Comparison of ENCODE assay signal across 22 cellular contexts in the genomic region with DNA sequence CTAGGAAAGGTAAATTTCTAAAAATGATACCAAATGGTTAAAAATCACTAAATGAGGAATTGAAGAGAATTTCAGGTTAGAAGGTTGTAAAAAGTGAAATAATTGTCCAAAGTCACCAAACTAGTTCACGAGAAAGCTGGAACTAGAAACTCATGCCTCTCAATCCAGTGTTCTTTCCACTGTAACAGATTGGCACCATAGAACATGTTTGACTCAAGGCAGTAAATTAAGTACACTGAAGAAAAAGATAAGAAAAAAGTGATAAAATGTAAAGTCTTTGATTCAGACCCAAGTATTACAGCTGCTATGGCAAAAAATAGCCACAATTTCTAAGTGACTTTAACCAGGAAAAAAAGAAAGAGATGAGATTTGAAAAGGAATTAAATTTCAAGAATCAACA. TPM values are rescaled to one million over a fixed set of nuclear protein-coding genes. Genes with fewer than 3 reads are reported as not detected.
DNase-seq lines count a peak whose midpoint lies in the region; ATAC-seq and TF ChIP-seq lines count a peak whose summit lies in the region.
"Had no signal": no experiment of that assay in that cellular context is flagged by ENCODE, and none has a peak within 500 bp of the region (broad histone marks: within the 10 kb centered on the region; RNA-seq: fewer than 3 reads in every experiment).

No MANE protein-coding gene starts in this region.

- no peak overlapping the region for H2AFZ ChIP-seq in GM23338

- H3K36me3 Mint-ChIP-seq in activated CD8-positive, alpha-beta T cell treated with anti-CD3 and anti-CD28 coated beads for 36 hours (ENCODE audit: low read depth) = peaks cover 3% of the 10 kb centered on the region
- H3K36me3 Mint-ChIP-seq in activated CD8-positive, alpha-beta T cell treated with anti-CD3 and anti-CD28 coated beads, Interleukin-2, amount 10 ng/mL, durations not matched to agents 7 days and 5 days (ENCODE audit: low read depth) = peaks cover 3% of the 10 kb centered on the region
- H3K36me3 Mint-ChIP-seq in GM23338 (ENCODE audit: low read depth) (no peaks in the 10 kb centered on the region), nephron progenitor cell (ENCODE audit: low read depth) (no peaks in the 10 kb centered on the region)
- H3K36me3 Mint-ChIP-seq in stimulated activated naive B cell treated with anti-CD40 and anti-IgM and Interleukin-4, amounts not matched to agents 10 μg/mL and 1 μg/mL and 100 μg/mL, for 72 hours = peaks cover 3 to 8% of the 10 kb centered on the region in 2 donors
- H3K36me3 Mint-ChIP-seq in CD4-positive, alpha-beta memory T cell = peaks cover 5 to 16% of the 10 kb centered on the region in 2 donors

- H3K9me3 ChIP-seq in CD4-positive, alpha-beta memory T cell (ENCODE audit: control insufficient read depth in 1 of 2, low read length in 2 of 2) = no peaks in the 10 kb centered on the region
- H3K9me3 ChIP-seq: A549; BLaER1 treated with 17β-estradiol and CSF1 and Interleukin-3, amounts not matched to agents 10 nM and 100 nM; Caco-2 had no signal

- no peaks in the 10 kb centered on the region for H3K9me2 ChIP-seq in GM23338 (ENCODE audit: insufficient read depth)

- H3K27ac Mint-ChIP-seq in activated CD8-positive, alpha-beta T cell treated with anti-CD3 and anti-CD28 coated beads for 36 hours = peak overlapping the region; percentile 45
- H3K27ac Mint-ChIP-seq in activated CD8-positive, alpha-beta T cell treated with anti-CD3 and anti-CD28 coated beads, Interleukin-2, amount 10 ng/mL, durations not matched to agents 7 days and 5 days = no peak overlapping the region
- H3K27ac Mint-ChIP-seq in GM23338 (peak overlapping the region; percentile 79; the same call in 1 of the 2 replicates), nephron progenitor cell (peak overlapping the region; percentile 79)
- H3K27ac Mint-ChIP-seq in stimulated activated naive B cell treated with anti-CD40 and anti-IgM and Interleukin-4, amounts not matched to agents 10 μg/mL and 1 μg/mL and 100 μg/mL, for 72 hours = peak overlapping the region; percentile 63
- H3K27ac Mint-ChIP-seq in CD4-positive, alpha-beta memory T cell = peak overlapping the region in 1 of 7 donors; percentile 67
- H3K27ac Mint-ChIP-seq: B cell; CD4-positive, alpha-beta T cell had no signal

- no peaks in the 10 kb centered on the region for H3K9me3 Mint-ChIP-seq in activated CD8-positive, alpha-beta T cell treated with anti-CD3 and anti-CD28 coated beads for 36 hours
- peaks cover 9% of the 10 kb centered on the region for H3K9me3 Mint-ChIP-seq in activated CD8-positive, alpha-beta T cell treated with anti-CD3 and anti-CD28 coated beads, Interleukin-2, amount 10 ng/mL, durations not matched to agents 7 days and 5 days (ENCODE audit: insufficient read depth)
- H3K9me3 Mint-ChIP-seq in GM23338 = no peaks in the 10 kb centered on the region
- no peaks in the 10 kb centered on the region for H3K9me3 Mint-ChIP-seq in nephron progenitor cell
- no peaks in the 10 kb centered on the region for H3K9me3 Mint-ChIP-seq in stimulated activated naive B cell treated with anti-CD40 and anti-IgM and Interleukin-4, amounts not matched to agents 10 μg/mL and 1 μg/mL and 100 μg/mL, for 72 hours
- peaks cover 0 to 3% (median 0%) of the 10 kb centered on the region in 8 donors for H3K9me3 Mint-ChIP-seq in CD4-positive, alpha-beta memory T cell

- no peak for DNase-seq in activated CD8-positive, alpha-beta T cell treated with anti-CD3 and anti-CD28 coated beads for 36 hours
- no peak for DNase-seq in activated CD8-positive, alpha-beta T cell treated with anti-CD3 and anti-CD28 coated beads, Interleukin-2, amount 10 ng/mL, durations not matched to agents 7 days and 5 days
- no peak for DNase-seq in GM23338 (ENCODE audit: low spot score)
- DNase-seq in nephron progenitor cell = no peak
- no peak for DNase-seq in stimulated activated naive B cell treated with anti-CD40 and anti-IgM and Interleukin-4, amounts not matched to agents 10 μg/mL and 1 μg/mL and 100 μg/mL, for 72 hours
- DNase-seq in activated CD4-positive, alpha-beta T cell treated with anti-CD3 and anti-CD28 coated beads for 48 hours = no peak
- DNase-seq in CD4-positive, alpha-beta memory T cell = no peak
- DNase-seq: AML-193; Caco-2; Calu3; CD4-positive, alpha-beta T cell; DMS79; DND-41; EL; GDM1 had no signal

- H3K27me3 Mint-ChIP-seq in activated CD8-positive, alpha-beta T cell treated with anti-CD3 and anti-CD28 coated beads for 36 hours = no peaks in the 10 kb centered on the region
- no peaks in the 10 kb centered on the region for H3K27me3 Mint-ChIP-seq in activated CD8-positive, alpha-beta T cell treated with anti-CD3 and anti-CD28 coated beads, Interleukin-2, amount 10 ng/mL, durations not matched to agents 7 days and 5 days (ENCODE audit: low read depth)
- H3K27me3 Mint-ChIP-seq in GM23338 (ENCODE audit: insufficient read depth, low read depth, poor library complexity) (no peaks in the 10 kb centered on the region), nephron progenitor cell (ENCODE audit: low read depth, poor library complexity) (no peaks in the 10 kb centered on the region)
- H3K27me3 Mint-ChIP-seq in stimulated activated naive B cell treated with anti-CD40 and anti-IgM and Interleukin-4, amounts not matched to agents 10 μg/mL and 1 μg/mL and 100 μg/mL, for 72 hours = no peaks in the 10 kb centered on the region
- H3K27me3 Mint-ChIP-seq in CD4-positive, alpha-beta memory T cell = no peaks in the 10 kb centered on the region
- H3K27me3 Mint-ChIP-seq: B cell; CD4-positive, alpha-beta T cell had no signal

- H3K4me2 ChIP-seq in GM23338 = no peak overlapping the region
- H3K4me2 ChIP-seq: A549; BLaER1 treated with 17β-estradiol and CSF1 and Interleukin-3, amounts not matched to agents 10 nM and 100 nM had no signal

- POLR2A ChIA-PET in activated CD8-positive, alpha-beta T cell treated with anti-CD3 and anti-CD28 coated beads for 36 hours (lab: Charles Lee) = interaction anchor here (0.6 kb wide), 1 partner anchor 926 kb away, joined by 4 read pairs; no protein-coding TSS in a partner anchor
- POLR2A ChIA-PET in activated CD8-positive, alpha-beta T cell treated with anti-CD3 and anti-CD28 coated beads, Interleukin-2, amount 10 ng/mL, durations not matched to agents 7 days and 5 days (lab: Charles Lee) = no interaction called here
- POLR2A ChIA-PET in CD4-positive, alpha-beta memory T cell (lab: Charles Lee; ENCODE audit: partially characterized antibody) = no interaction called here

- no peak overlapping the region for H3K27ac ChIP-seq in GM23338 (ENCODE audit: low read depth)
- no peak overlapping the region for H3K27ac ChIP-seq in CD4-positive, alpha-beta memory T cell (ENCODE audit: low read depth, low read length)
- H3K27ac ChIP-seq: 22Rv1; A549; BLaER1 treated with 17β-estradiol and CSF1 and Interleukin-3, amounts not matched to agents 10 nM and 100 nM; C4-2B had no signal

- no peak overlapping the region for H3K4me3 Mint-ChIP-seq in activated CD8-positive, alpha-beta T cell treated with anti-CD3 and anti-CD28 coated beads for 36 hours
- no peak overlapping the region for H3K4me3 Mint-ChIP-seq in activated CD8-positive, alpha-beta T cell treated with anti-CD3 and anti-CD28 coated beads, Interleukin-2, amount 10 ng/mL, durations not matched to agents 7 days and 5 days
- H3K4me3 Mint-ChIP-seq in GM23338 (no peak overlapping the region), nephron progenitor cell (no peak overlapping the region)
- no peak overlapping the region for H3K4me3 Mint-ChIP-seq in stimulated activated naive B cell treated with anti-CD40 and anti-IgM and Interleukin-4, amounts not matched to agents 10 μg/mL and 1 μg/mL and 100 μg/mL, for 72 hours
- H3K4me3 Mint-ChIP-seq in CD4-positive, alpha-beta memory T cell = no peak overlapping the region
- H3K4me3 Mint-ChIP-seq: B cell; CD4-positive, alpha-beta T cell had no signal

- no peaks in the 10 kb centered on the region for H4K20me1 ChIP-seq in GM23338 (replicated peaks; ENCODE audit: insufficient read depth)

- no peaks in the 10 kb centered on the region for H3F3A ChIP-seq in GM23338 (replicated peaks; ENCODE audit: low read depth)

- H3K4me1 Mint-ChIP-seq in activated CD8-positive, alpha-beta T cell treated with anti-CD3 and anti-CD28 coated beads for 36 hours (ENCODE audit: low read depth) = peaks cover 15% of the 10 kb centered on the region
- H3K4me1 Mint-ChIP-seq in activated CD8-positive, alpha-beta T cell treated with anti-CD3 and anti-CD28 coated beads, Interleukin-2, amount 10 ng/mL, durations not matched to agents 7 days and 5 days (ENCODE audit: low read depth) = no peaks in the 10 kb centered on the region
- H3K4me1 Mint-ChIP-seq in GM23338 (peaks cover 3% of the 10 kb centered on the region; the same call in 1 of the 3 replicates), nephron progenitor cell (peaks cover 14% of the 10 kb centered on the region)
- peaks cover 10 to 35% of the 10 kb centered on the region in 2 donors for H3K4me1 Mint-ChIP-seq in stimulated activated naive B cell treated with anti-CD40 and anti-IgM and Interleukin-4, amounts not matched to agents 10 μg/mL and 1 μg/mL and 100 μg/mL, for 72 hours
- H3K4me1 Mint-ChIP-seq in CD4-positive, alpha-beta memory T cell = peaks cover 17 to 29% (median 22%) of the 10 kb centered on the region in 4 donors

- H3K79me2 ChIP-seq in GM23338 (replicated peaks; ENCODE audit: insufficient read depth) = no peaks in the 10 kb centered on the region

- no peaks in the 10 kb centered on the region for H3K27me3 ChIP-seq in GM23338 (ENCODE audit: insufficient read depth)
- H3K27me3 ChIP-seq in CD4-positive, alpha-beta memory T cell (ENCODE audit: insufficient read depth, low read length) = no peaks in the 10 kb centered on the region
- H3K27me3 ChIP-seq: BLaER1 treated with 17β-estradiol and CSF1 and Interleukin-3, amounts not matched to agents 10 nM and 100 nM had no signal

- no peak overlapping the region for H3K4me3 ChIP-seq in GM23338
- H3K4me3 ChIP-seq in CD4-positive, alpha-beta memory T cell (ENCODE audit: low read length in 2 of 2) = no peak overlapping the region
- H3K4me3 ChIP-seq: A549; BLaER1 treated with 17β-estradiol and CSF1 and Interleukin-3, amounts not matched to agents 10 nM and 100 nM; GM12878 had no signal

- no peaks in the 10 kb centered on the region for H3K4me1 ChIP-seq in GM23338 (ENCODE audit: insufficient read depth)
- peaks cover 6% of the 10 kb centered on the region for H3K4me1 ChIP-seq in CD4-positive, alpha-beta memory T cell (ENCODE audit: insufficient read depth, low read length)
- H3K4me1 ChIP-seq: A549; BLaER1 treated with 17β-estradiol and CSF1 and Interleukin-3, amounts not matched to agents 10 nM and 100 nM; Caco-2 had no signal

- no peaks in the 10 kb centered on the region for H3K36me3 ChIP-seq in GM23338 (ENCODE audit: insufficient read depth)
- no peaks in the 10 kb centered on the region for H3K36me3 ChIP-seq in CD4-positive, alpha-beta memory T cell (ENCODE audit: insufficient read depth, low read length)
- H3K36me3 ChIP-seq: BLaER1 treated with 17β-estradiol and CSF1 and Interleukin-3, amounts not matched to agents 10 nM and 100 nM had no signal

- CTCF ChIA-PET in activated CD8-positive, alpha-beta T cell treated with anti-CD3 and anti-CD28 coated beads for 36 hours (lab: Charles Lee) = interaction anchor here (1.4 kb wide), 1 partner anchor 9 kb away, joined by 3 read pairs; no protein-coding TSS in a partner anchor
- CTCF ChIA-PET in activated CD8-positive, alpha-beta T cell treated with anti-CD3 and anti-CD28 coated beads, Interleukin-2, amount 10 ng/mL, durations not matched to agents 7 days and 5 days (lab: Charles Lee) = no interaction called here
- CTCF ChIA-PET in CD4-positive, alpha-beta memory T cell (lab: Charles Lee; ENCODE audit: partially characterized antibody) = no interaction called here

- TF ChIP-seq CTCF in activated CD8-positive, alpha-beta T cell treated with anti-CD3 and anti-CD28 coated beads for 36 hours (IDR thresholded peaks at IDR 0.05) = no peak
- TF ChIP-seq CTCF in GM23338 (conservative IDR thresholded peaks at IDR 0.05; ENCODE audit: low read depth in 2 of 2) (no peak), nephron progenitor cell (IDR thresholded peaks at IDR 0.05) (no peak)

- intact Hi-C loops in activated CD8-positive, alpha-beta T cell treated with anti-CD3 and anti-CD28 coated beads for 36 hours (cut with micrococcal nuclease) = no loop called here
- intact Hi-C loops in CD4-positive, alpha-beta memory T cell (cut with micrococcal nuclease) = no loop called here

- no peak for ATAC-seq in activated CD8-positive, alpha-beta T cell treated with anti-CD3 and anti-CD28 coated beads for 36 hours
- ATAC-seq in activated CD8-positive, alpha-beta T cell treated with anti-CD3 and anti-CD28 coated beads, Interleukin-2, amount 10 ng/mL, durations not matched to agents 7 days and 5 days = no peak
- ATAC-seq in GM23338 = no peak
- no peak for ATAC-seq in stimulated activated naive B cell treated with anti-CD40 and anti-IgM and Interleukin-4, amounts not matched to agents 10 μg/mL and 1 μg/mL and 100 μg/mL, for 72 hours (replicated peaks)
- ATAC-seq in GM18511 (IDR thresholded peaks at IDR 0.05; ENCODE audit: unreplicated experiment) = no peak
- ATAC-seq: A549, GM12878 had no signal

RNA-seq across cellular contexts. Expression of a gene that starts 26.5 kb away (rescaled TPM):
- total RNA-seq in activated CD8-positive, alpha-beta T cell treated with anti-CD3 and anti-CD28 coated beads for 36 hours = 1 to 10 TPM; 5.1 to 5.3 TPM
- total RNA-seq in activated CD8-positive, alpha-beta T cell treated with anti-CD3 and anti-CD28 coated beads, Interleukin-2, amount 10 ng/mL, durations not matched to agents 7 days and 5 days = 1 to 10 TPM; 8.1 TPM
- total RNA-seq in GM23338 (2014; rRNA removed; shearing (Covaris generic)) = 2.6 and 3.3 TPM in 2 replicates
- polyA plus RNA-seq in GM23338 (2016; fragmentation: Nextera tagmentation; extraction: Ambion mirVana) = 1.0 and 2.0 TPM in 2 replicates
- 10 to 100 TPM; 52.4 to 58.4 TPM for total RNA-seq in CD4-positive, alpha-beta memory T cell
- 10 to 100 TPM; 21.9 to 30.5 TPM for polyA plus RNA-seq in CD4-positive, alpha-beta memory T cell

Comparison
In these comparisons a context has a peak if more than half of its experiments do, and no peak if none do; other contexts are left out.
1. RNA of a gene that starts 26.5 kb away (total RNA-seq): 52.4 to 58.4 TPM in CD4-positive, alpha-beta memory T cell; 8.1 TPM in activated CD8-positive, alpha-beta T cell treated with anti-CD3 and anti-CD28 coated beads, Interleukin-2, amount 10 ng/mL, durations not matched to agents 7 days and 5 days, 5.1 to 5.3 TPM in activated CD8-positive, alpha-beta T cell treated with anti-CD3 and anti-CD28 coated beads for 36 hours and 2.6 to 3.3 TPM in GM23338; every median in the first group is over 4 times any median in the second.